ENCODE assay signal across 11 cellular contexts in genomic region chr6:137846772-137847313, GRCh38. TPM values are rescaled to one million over a fixed set of nuclear protein-coding genes. Genes with fewer than 3 reads are reported as not detected.
DNase-seq lines count a peak whose midpoint lies in the region; ATAC-seq, FAIRE-seq and TF ChIP-seq lines count a peak whose summit lies in the region.
"Had no signal": no experiment of that assay in that cellular context is flagged by ENCODE, and none has a peak within 500 bp of the region (broad histone marks: within the 10 kb centered on the region; RNA-seq: fewer than 3 reads in every experiment).

No MANE protein-coding gene starts in this region.

- H3K4me1 ChIP-seq in kidney (ENCODE audit: control insufficient read depth in 1 of 2, insufficient read depth in 1 of 2, low read depth in 1 of 2, low read length in 2 of 2) = no peaks in the 10 kb centered on the region

- H3K36me3 ChIP-seq in kidney (ENCODE audit: control insufficient read depth in 1 of 2, insufficient read depth in 2 of 2, low read length in 2 of 2) = no peaks in the 10 kb centered on the region
- H3K36me3 ChIP-seq: cardiac muscle cell had no signal

- no peak for TF ChIP-seq CTCF in kidney (IDR thresholded peaks at IDR 0.05; ENCODE audit: borderline replicate concordance, extremely low read depth, insufficient read depth)

- no peak overlapping the region for H3K4me3 ChIP-seq in kidney (ENCODE audit: low read length in 2 of 2)
- H3K4me3 ChIP-seq: cardiac muscle cell had no signal

- no peak overlapping the region for H3K27ac ChIP-seq in kidney (ENCODE audit: low read depth in 2 of 2, low read length in 2 of 2)
- H3K27ac ChIP-seq: cardiac muscle cell had no signal

- ATAC-seq in GM21515 (IDR thresholded peaks at IDR 0.05; ENCODE audit: unreplicated experiment) = peak; percentile 62

- intact Hi-C loops in kidney (cut with DNase I) = no loop called here

- H3K9ac ChIP-seq in kidney (ENCODE audit: low read length in 2 of 2) = no peak overlapping the region

- DNase-seq in AML-193 (lab: John Stamatoyannopoulos, UW) = peak; percentile 99
- peak; percentile 98 for DNase-seq in NOMO-1 treated with DMSO at 0.1 percent for 48 hours (lab: John Stamatoyannopoulos, UW; ENCODE audit: unreplicated experiment)
- peak; percentile 75 for DNase-seq in kidney
- DNase-seq in NCI-H2227 treated with DMSO at 0.1 percent for 48 hours (lab: John Stamatoyannopoulos, UW) = no peak
- no peak for DNase-seq in NCI-H1436 (lab: John Stamatoyannopoulos, UW)
- no peak for DNase-seq in NCI-H2107 treated with DMSO at 0.1 percent for 48 hours (lab: John Stamatoyannopoulos, UW; ENCODE audit: unreplicated experiment)
- no peak for DNase-seq in HK-2 (ENCODE audit: unreplicated experiment)
- DNase-seq: activated CD4-positive, alpha-beta T cell treated with anti-CD3 and anti-CD28 coated beads, Interleukin-2, amount 50 U/mL, for 48 hours; NCI-H774 had no signal

- no peak for FAIRE-seq in kidney (lab: Jason Lieb, UNC)

- H3K9me3 ChIP-seq in kidney (ENCODE audit: control insufficient read depth in 1 of 2, low read length in 2 of 2) = no peaks in the 10 kb centered on the region

RNA-seq across cellular contexts. Expression of gene TNFAIP3, which starts 20.2 kb away (rescaled TPM):
- total RNA-seq in kidney = 52.6 TPM
- polyA plus RNA-seq in kidney (ENCODE audit: insufficient read depth, low read depth, low replicate concordance) = 2.8 TPM

Comparison
In these comparisons a context has a peak if more than half of its experiments do, and no peak if none do; other contexts are left out.
1. DNase-seq: peak in AML-193 (2 of 2), NOMO-1 treated with DMSO at 0.1 percent for 48 hours (single experiment) and kidney (single experiment); none in NCI-H2227 treated with DMSO at 0.1 percent for 48 hours (single experiment), NCI-H1436 (single experiment), NCI-H2107 treated with DMSO at 0.1 percent for 48 hours (single experiment) and HK-2 (single experiment).